Comparison of ENCODE assay signal across 8 cellular contexts in the genomic region with DNA sequence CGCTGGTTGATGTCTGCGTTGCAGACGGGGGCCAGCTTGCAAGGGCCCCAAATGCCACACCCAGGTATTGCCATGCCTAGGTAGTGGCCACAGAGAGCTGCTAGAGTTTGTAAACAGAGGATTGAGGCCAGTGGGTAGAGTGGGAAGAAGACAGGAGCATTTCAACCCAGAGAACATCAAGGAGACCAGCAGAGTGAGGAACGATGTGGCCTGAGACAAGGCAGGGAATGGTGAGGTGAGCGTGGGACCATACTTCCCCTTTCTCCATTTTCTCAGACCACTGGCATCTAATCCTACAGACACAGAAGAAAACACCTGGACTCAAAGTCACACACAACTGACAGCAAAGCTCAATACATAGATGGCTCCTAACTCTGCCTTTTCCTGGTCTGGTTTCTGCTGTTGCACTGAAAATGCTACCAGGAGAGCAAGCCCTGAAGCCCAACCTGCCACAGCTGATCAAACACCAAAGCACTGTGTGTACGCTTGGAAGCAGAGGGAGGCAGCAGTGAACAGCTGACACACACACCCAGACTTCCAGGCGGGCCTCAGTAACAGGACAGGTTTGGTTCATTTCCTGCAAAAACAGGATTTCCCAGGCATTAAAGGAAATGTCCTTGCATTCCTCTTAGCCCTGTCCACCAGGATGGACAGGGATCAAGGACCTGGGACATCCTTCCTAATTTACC. TPM values are rescaled to one million over a fixed set of nuclear protein-coding genes. Genes with fewer than 3 reads are reported as not detected.
DNase-seq lines count a peak whose midpoint lies in the region; ATAC-seq and TF ChIP-seq lines count a peak whose summit lies in the region.

No MANE protein-coding gene starts in this region.

- H3K36me3 Mint-ChIP-seq in natural killer cell: no peaks in the 10 kb centered on the region
- no peaks in the 10 kb centered on the region for H3K36me3 Mint-ChIP-seq in natural killer cell treated with Interleukin-12 subunit alpha and Interleukin-12 subunit beta and Interleukin-15 and Interleukin-18, amount 100 ng/mL, for 72 hours

- H3K27me3 Mint-ChIP-seq in natural killer cell (ENCODE audit: low read depth in 2 of 2): peaks cover 45 to 53% of the 10 kb centered on the region in 2 donors
- peaks cover 40 to 56% of the 10 kb centered on the region in 2 donors for H3K27me3 Mint-ChIP-seq in natural killer cell treated with Interleukin-12 subunit alpha and Interleukin-12 subunit beta and Interleukin-15 and Interleukin-18, amount 100 ng/mL, for 72 hours

- peak overlapping the region; percentile 47 for H3K4me3 Mint-ChIP-seq in natural killer cell
- no peak overlapping the region for H3K4me3 Mint-ChIP-seq in natural killer cell treated with Interleukin-12 subunit alpha and Interleukin-12 subunit beta and Interleukin-15 and Interleukin-18, amount 100 ng/mL, for 72 hours

- TF ChIP-seq CTCF in natural killer cell (IDR thresholded peaks at IDR 0.05): no peak

- ATAC-seq in natural killer cell (no peak), GM21529 (IDR thresholded peaks at IDR 0.05; ENCODE audit: unreplicated experiment) (no peak)
- ATAC-seq in natural killer cell treated with Interleukin-12 subunit alpha and Interleukin-12 subunit beta and Interleukin-15 and Interleukin-18, amount 100 ng/mL, for 72 hours: no peak

- intact Hi-C loops in natural killer cell (cut with micrococcal nuclease): no loop called here

- H3K27ac Mint-ChIP-seq in natural killer cell: no peak overlapping the region
- H3K27ac Mint-ChIP-seq in natural killer cell treated with Interleukin-12 subunit alpha and Interleukin-12 subunit beta and Interleukin-15 and Interleukin-18, amount 100 ng/mL, for 72 hours: no peak overlapping the region

- peaks cover 0 to 5% of the 10 kb centered on the region in 2 donors for H3K4me1 Mint-ChIP-seq in natural killer cell
- H3K4me1 Mint-ChIP-seq in natural killer cell treated with Interleukin-12 subunit alpha and Interleukin-12 subunit beta and Interleukin-15 and Interleukin-18, amount 100 ng/mL, for 72 hours (ENCODE audit: low read depth in 2 of 2): peaks cover 3 to 5% of the 10 kb centered on the region in 2 donors

- no peak for DNase-seq in natural killer cell
- DNase-seq in natural killer cell treated with Interleukin-12 subunit alpha and Interleukin-12 subunit beta and Interleukin-15 and Interleukin-18, amount 100 ng/mL, for 72 hours (ENCODE audit: low spot score): no peak
- peak; percentile 21 for DNase-seq in RKO (ENCODE audit: low spot score)
- peak; percentile 53 for DNase-seq in kidney tubule cell (ENCODE audit: low spot score)
- no peak for DNase-seq in NAMALWA (ENCODE audit: low spot score)
- DNase-seq in stimulated activated CD4-positive, alpha-beta T cell treated with anti-CD3 and anti-CD28 coated beads, Interleukin-2, amount 100 ng/mL, for 24 hours: no peak
- no peak for DNase-seq in GM19238 (ENCODE audit: insufficient read length, low spot score)

- peaks cover 2 to 3% of the 10 kb centered on the region in 2 donors for H3K9me3 Mint-ChIP-seq in natural killer cell
- H3K9me3 Mint-ChIP-seq in natural killer cell treated with Interleukin-12 subunit alpha and Interleukin-12 subunit beta and Interleukin-15 and Interleukin-18, amount 100 ng/mL, for 72 hours: no peaks in the 10 kb centered on the region

RNA-seq across cellular contexts. Expression of gene FAM174B, which starts 1.6 kb away (rescaled TPM):
- total RNA-seq in natural killer cell: 1 to 10 TPM in 1 of 3 donors, under 1 TPM in 2; 0.68 to 2.6 (median 0.88) TPM
- total RNA-seq in natural killer cell treated with Interleukin-12 subunit alpha and Interleukin-12 subunit beta and Interleukin-15 and Interleukin-18, amount 100 ng/mL, for 72 hours: 1 to 10 TPM in 1 of 2 donors, under 1 TPM in 1; 0.62 to 3.8 TPM

Comparison
In these comparisons a context has a peak if more than half of its experiments do, and no peak if none do; other contexts are left out.
1. DNase-seq: peak in RKO (single experiment) and kidney tubule cell (single experiment); none in natural killer cell (single experiment), natural killer cell treated with Interleukin-12 subunit alpha and Interleukin-12 subunit beta and Interleukin-15 and Interleukin-18, amount 100 ng/mL, for 72 hours (single experiment), NAMALWA (single experiment), stimulated activated CD4-positive, alpha-beta T cell treated with anti-CD3 and anti-CD28 coated beads, Interleukin-2, amount 100 ng/mL, for 24 hours (0 of 2) and GM19238 (single experiment).